In genomic region chr5:172005708-172006377, GRCh38 we compare ENCODE assay signal across 8 cellular contexts. TPM values are rescaled to one million over a fixed set of nuclear protein-coding genes. Genes with fewer than 3 reads are reported as not detected.
A peak's percentile ranks its signal among the peaks of the same experiment; 100 is the strongest.
DNase-seq lines count a peak whose midpoint lies in the region; ATAC-seq and TF ChIP-seq lines count a peak whose summit lies in the region.

No MANE protein-coding gene starts in this region.

- peaks cover 48% of the 10 kb centered on the region for H4K20me1 ChIP-seq in smooth muscle cell (ENCODE audit: low read depth)

- ATAC-seq in HG03039 (IDR thresholded peaks at IDR 0.05; ENCODE audit: unreplicated experiment) (peak; percentile 0), HG03442 (IDR thresholded peaks at IDR 0.05; ENCODE audit: unreplicated experiment) (no peak)

- H3K4me1 Mint-ChIP-seq in T-helper 1 cell treated with Interleukin-12 subunit alpha and Interleukin-12 subunit beta and Interleukin-4 antibody, amounts not matched to agents 30 μg/mL and 1 μg/mL, for 36 hours (ENCODE audit: low read depth): peaks cover 44% of the 10 kb centered on the region
- peaks cover 58% of the 10 kb centered on the region for H3K4me1 Mint-ChIP-seq in MCF 10A (ENCODE audit: insufficient read depth, unreplicated experiment)

- peak overlapping the region; percentile 91 for H3K4me3 ChIP-seq in smooth muscle cell

- H3K9me3 ChIP-seq in smooth muscle cell (replicated peaks; ENCODE audit: low read depth): no peaks in the 10 kb centered on the region

- peak overlapping the region; percentile 94 for H3K27ac Mint-ChIP-seq in T-helper 1 cell treated with Interleukin-12 subunit alpha and Interleukin-12 subunit beta and Interleukin-4 antibody, amounts not matched to agents 30 μg/mL and 1 μg/mL, for 36 hours
- H3K27ac Mint-ChIP-seq in MCF 10A (ENCODE audit: low read depth, unreplicated experiment): peak overlapping the region; percentile 95

- H3K27me3 Mint-ChIP-seq in T-helper 1 cell treated with Interleukin-12 subunit alpha and Interleukin-12 subunit beta and Interleukin-4 antibody, amounts not matched to agents 30 μg/mL and 1 μg/mL, for 36 hours (ENCODE audit: low read depth): no peaks in the 10 kb centered on the region
- H3K27me3 Mint-ChIP-seq in MCF 10A (ENCODE audit: insufficient read depth, unreplicated experiment): no peaks in the 10 kb centered on the region

- H3K27ac ChIP-seq in smooth muscle cell (ENCODE audit: low read depth): peak overlapping the region; percentile 95

- H3F3A ChIP-seq in smooth muscle cell (ENCODE audit: low read depth): peaks cover 19% of the 10 kb centered on the region

- peak; percentile 65 for DNase-seq in DMS 273 (lab: John Stamatoyannopoulos, UW; ENCODE audit: unreplicated experiment)
- DNase-seq in DMS 273 treated with DMSO at 0.1 percent for 48 hours (lab: John Stamatoyannopoulos, UW): no peak
- DNase-seq in MCF 10A (ENCODE audit: unreplicated experiment): peak; percentile 45
- DNase-seq in islet precursor cell: peak; percentile 70
- peak; percentile 30 for DNase-seq in smooth muscle cell (lab: John Stamatoyannopoulos, UW; ENCODE audit: unreplicated experiment)

- no peaks in the 10 kb centered on the region for H3K9me3 Mint-ChIP-seq in T-helper 1 cell treated with Interleukin-12 subunit alpha and Interleukin-12 subunit beta and Interleukin-4 antibody, amounts not matched to agents 30 μg/mL and 1 μg/mL, for 36 hours
- no peaks in the 10 kb centered on the region for H3K9me3 Mint-ChIP-seq in MCF 10A (ENCODE audit: unreplicated experiment)

- H3K36me3 ChIP-seq in smooth muscle cell (ENCODE audit: low read depth): no peaks in the 10 kb centered on the region

- CTCF ChIA-PET in MCF 10A (lab: Yijun Ruan, JAX): interaction anchor here (0.7 to 12.7 kb wide), 17 partner anchors 17 to 641 kb away, joined by 3 to 153 read pairs (median 5); partner anchors contain the start of gene STK10

- POLR2A ChIA-PET in MCF 10A (lab: Yijun Ruan, JAX): interaction anchor here (0.7 to 5.7 kb wide), 37 partner anchors 9 to 1051 kb away, joined by 3 to 55 read pairs (median 6); partner anchors contain the start of genes NPM1, STK10 and UBTD2

- peak overlapping the region; percentile 94 for H3K9ac ChIP-seq in smooth muscle cell (ENCODE audit: low read depth)

- intact Hi-C loops in MCF 10A (cut with micrococcal nuclease): loop anchor here (1.0 to 10.0 kb wide), 4 partner anchors 94 to 591 kb away; partner anchors contain the start of genes FGF18 and STK10

- peaks cover 55% of the 10 kb centered on the region for H3K79me2 ChIP-seq in smooth muscle cell (ENCODE audit: low read depth)

- peaks cover 4% of the 10 kb centered on the region for H3K36me3 Mint-ChIP-seq in T-helper 1 cell treated with Interleukin-12 subunit alpha and Interleukin-12 subunit beta and Interleukin-4 antibody, amounts not matched to agents 30 μg/mL and 1 μg/mL, for 36 hours (ENCODE audit: low read depth)
- H3K36me3 Mint-ChIP-seq in MCF 10A (ENCODE audit: insufficient read depth, unreplicated experiment): peaks cover 14% of the 10 kb centered on the region

- H2AFZ ChIP-seq in smooth muscle cell (ENCODE audit: low read depth): peak overlapping the region; percentile 96

- no peak for TF ChIP-seq CTCF in MCF 10A (IDR thresholded peaks at IDR 0.05; ENCODE audit: unreplicated experiment)
- TF ChIP-seq CTCF in smooth muscle cell (IDR thresholded peaks at IDR 0.05; ENCODE audit: borderline replicate concordance, insufficient read depth, poor library complexity, severe bottlenecking): no peak

- H3K4me2 ChIP-seq in smooth muscle cell: peak overlapping the region; percentile 92

- no TSS peak for BruUV-seq in MCF 10A (replicated peaks; lab: Mats Ljungman, UMichigan)

- peaks cover 45% of the 10 kb centered on the region for H3K4me1 ChIP-seq in smooth muscle cell (ENCODE audit: low read depth)

- WGBS in smooth muscle cell (ENCODE audit: low lambda C conversion rate): under 1% methylated on average over 27 of the region's 38 CpGs

- H3K27me3 ChIP-seq in smooth muscle cell (ENCODE audit: low read depth): no peaks in the 10 kb centered on the region

- peak overlapping the region; percentile 98 for H3K4me3 Mint-ChIP-seq in T-helper 1 cell treated with Interleukin-12 subunit alpha and Interleukin-12 subunit beta and Interleukin-4 antibody, amounts not matched to agents 30 μg/mL and 1 μg/mL, for 36 hours
- H3K4me3 Mint-ChIP-seq in MCF 10A (ENCODE audit: unreplicated experiment): peak overlapping the region; percentile 90

RNA-seq across cellular contexts. Expression of gene FBXW11, which starts 0.6 kb away (rescaled TPM):
- total RNA-seq in MCF 10A (2022): 64.7 and 82.7 TPM in 2 replicates
- total RNA-seq in smooth muscle cell: 83.0 and 83.7 TPM in 2 replicates
- 27.4 and 30.6 TPM in 2 replicates for polyA plus RNA-seq in smooth muscle cell
